In genomic region chr15:56660943-56661342, GRCh38 we compare ENCODE assay signal across 35 cellular contexts.
"Had no signal": no experiment of that assay in that cellular context is flagged by ENCODE, and none has a peak within 500 bp of the region (broad histone marks: within the 10 kb centered on the region; RNA-seq: fewer than 3 reads in every experiment).

No MANE protein-coding gene starts in this region.

- H3K27ac Mint-ChIP-seq: activated B cell treated with CpG ODN at 0.5 μM for 24 hours; activated CD4-positive, alpha-beta memory T cell treated with anti-CD3 and anti-CD28 coated beads for 36 hours; activated CD4-positive, alpha-beta T cell treated with anti-CD3 and anti-CD28 coated beads, Interleukin-2, amount 10 ng/mL, durations not matched to agents 24 days and 14 days; activated CD8-positive, alpha-beta T cell treated with anti-CD3 and anti-CD28 coated beads for 36 hours; activated naive CD4-positive, alpha-beta T cell treated with anti-CD3 and anti-CD28 coated beads for 36 hours; activated naive CD4-positive, alpha-beta T cell treated with anti-CD3 and anti-CD28 coated beads, Interleukin-2, amount 50 U/mL, for 72 hours; activated naive CD8-positive, alpha-beta T cell treated with anti-CD3 and anti-CD28 coated beads, Interleukin-2, amount 10 ng/mL, durations not matched to agents 7 days and 5 days; activated naive CD8-positive, alpha-beta T cell treated with anti-CD3 and anti-CD28 coated beads, Interleukin-2, amount 50 U/mL, for 24 hours; activated T-helper 1 cell treated with anti-CD3 and anti-CD28 coated beads, Interleukin-12 subunit alpha, Interleukin-12 subunit beta, Interleukin-2, Interleukin-4 antibody, amounts not matched to agents 30 ng/mL and 10 ng/mL and 1 ng/mL, durations not matched to agents 14 hours and 24 hours and 36 hours; activated T-helper 17 cell treated with anti-CD3 and anti-CD28 coated beads, Interleukin-2, amount 50 U/mL, for 72 hours; T-helper 2 cell treated with Interferon-gamma antibody and Interleukin-4, amounts not matched to agents 5 μg/mL and 100 μg/mL, for 36 hours had no signal

- H3K9me3 Mint-ChIP-seq: activated B cell treated with CpG ODN at 0.5 μM for 24 hours; activated CD4-positive, alpha-beta memory T cell treated with anti-CD3 and anti-CD28 coated beads for 36 hours; activated CD4-positive, alpha-beta T cell treated with anti-CD3 and anti-CD28 coated beads, Interleukin-2, amount 10 ng/mL, durations not matched to agents 24 days and 14 days; activated CD8-positive, alpha-beta T cell treated with anti-CD3 and anti-CD28 coated beads for 36 hours; activated naive CD4-positive, alpha-beta T cell treated with anti-CD3 and anti-CD28 coated beads for 36 hours; activated naive CD4-positive, alpha-beta T cell treated with anti-CD3 and anti-CD28 coated beads, Interleukin-2, amount 50 U/mL, for 72 hours; activated naive CD8-positive, alpha-beta T cell treated with anti-CD3 and anti-CD28 coated beads, Interleukin-2, amount 10 ng/mL, durations not matched to agents 7 days and 5 days; activated naive CD8-positive, alpha-beta T cell treated with anti-CD3 and anti-CD28 coated beads, Interleukin-2, amount 50 U/mL, for 24 hours; activated T-cell treated with anti-CD3 and anti-CD28 coated beads, Interleukin-2, amount 50 U/mL, for 4 hours; activated T-cell treated with anti-CD3 and anti-CD28 coated beads, Interleukin-2, amount 50 U/mL, for 72 hours; activated T-helper 1 cell treated with anti-CD3 and anti-CD28 coated beads, Interleukin-12 subunit alpha, Interleukin-12 subunit beta, Interleukin-2, Interleukin-4 antibody, amounts not matched to agents 30 ng/mL and 10 ng/mL and 1 ng/mL, durations not matched to agents 14 hours and 24 hours and 36 hours; activated T-helper 17 cell treated with anti-CD3 and anti-CD28 coated beads, Interleukin-2, amount 50 U/mL, for 72 hours; brain; central memory CD8-positive, alpha-beta T cell; T-cell had no signal

- H3K9me3 ChIP-seq: ascending aorta had no signal

- DNase-seq: activated B cell treated with CpG ODN at 0.5 μM for 24 hours; activated CD4-positive, alpha-beta memory T cell treated with anti-CD3 and anti-CD28 coated beads for 36 hours; activated CD4-positive, alpha-beta T cell treated with anti-CD3 and anti-CD28 coated beads for 4 hours; activated CD4-positive, alpha-beta T cell treated with anti-CD3 and anti-CD28 coated beads, Interleukin-2, amount 10 ng/mL, durations not matched to agents 24 days and 14 days; activated CD4-positive, alpha-beta T cell treated with anti-CD3 and anti-CD28 coated beads, Interleukin-2, amount 50 U/mL, for 1 hour; activated CD4-positive, alpha-beta T cell treated with anti-CD3 and anti-CD28 coated beads, Interleukin-2, amount 50 U/mL, for 4 hours; activated CD4-positive, CD25-positive, alpha-beta regulatory T cell treated with anti-CD3 and anti-CD28 coated beads, Interleukin-2, amount 50 U/mL, for 72 hours; activated CD8-positive, alpha-beta memory T cell treated with anti-CD3 and anti-CD28 coated beads, Interleukin-2, amount 50 U/mL, for 4 hours; activated CD8-positive, alpha-beta T cell treated with anti-CD3 and anti-CD28 coated beads for 36 hours; activated effector memory CD4-positive, alpha-beta T cell treated with anti-CD3 and anti-CD28 coated beads, Interleukin-2, amount 50 U/mL, for 16 hours; activated gamma-delta T cell treated with Interleukin-2 at 50 U/mL for 16 hours; activated naive CD4-positive, alpha-beta T cell; activated naive CD4-positive, alpha-beta T cell treated with anti-CD3 and anti-CD28 coated beads for 36 hours; activated naive CD4-positive, alpha-beta T cell treated with anti-CD3 and anti-CD28 coated beads, Interleukin-2, amount 50 U/mL, for 16 hours; activated naive CD8-positive, alpha-beta T cell treated with anti-CD3 and anti-CD28 coated beads, Interleukin-2, amount 10 ng/mL, durations not matched to agents 7 days and 5 days; activated naive CD8-positive, alpha-beta T cell treated with anti-CD3 and anti-CD28 coated beads, Interleukin-2, amount 50 U/mL, for 24 hours; activated T-cell treated with anti-CD3 and anti-CD28 coated beads for 4 hours; activated T-cell treated with anti-CD3 and anti-CD28 coated beads, Interleukin-2, amount 50 U/mL, for 1 hour; activated T-cell treated with anti-CD3 and anti-CD28 coated beads, Interleukin-2, amount 50 U/mL, for 4 hours; activated T-cell treated with anti-CD3 and anti-CD28 coated beads, Interleukin-2, amount 50 U/mL, for 72 hours; amygdala; anterior cingulate cortex; caudate nucleus; cerebellar nuclear complex; T-cell; T-helper 2 cell; T-helper 9 cell had no signal

- H3K27me3 Mint-ChIP-seq: activated B cell treated with CpG ODN at 0.5 μM for 24 hours; activated CD4-positive, alpha-beta memory T cell treated with anti-CD3 and anti-CD28 coated beads for 36 hours; activated CD4-positive, alpha-beta T cell treated with anti-CD3 and anti-CD28 coated beads, Interleukin-2, amount 10 ng/mL, durations not matched to agents 24 days and 14 days; activated CD8-positive, alpha-beta T cell treated with anti-CD3 and anti-CD28 coated beads for 36 hours; activated naive CD8-positive, alpha-beta T cell treated with anti-CD3 and anti-CD28 coated beads, Interleukin-2, amount 10 ng/mL, durations not matched to agents 7 days and 5 days; activated naive CD8-positive, alpha-beta T cell treated with anti-CD3 and anti-CD28 coated beads, Interleukin-2, amount 50 U/mL, for 24 hours; activated T-helper 17 cell treated with anti-CD3 and anti-CD28 coated beads, Interleukin-2, amount 50 U/mL, for 72 hours; brain; central memory CD8-positive, alpha-beta T cell; T-cell had no signal

- ATAC-seq: activated CD8-positive, alpha-beta T cell treated with anti-CD3 and anti-CD28 coated beads for 36 hours; activated naive CD4-positive, alpha-beta T cell treated with anti-CD3 and anti-CD28 coated beads, Interleukin-2, amount 50 U/mL, for 72 hours; activated naive CD8-positive, alpha-beta T cell treated with anti-CD3 and anti-CD28 coated beads, Interleukin-2, amount 50 U/mL, for 24 hours; activated T-cell treated with anti-CD3 and anti-CD28 coated beads, Interleukin-2, amount 50 U/mL, for 4 hours; activated T-cell treated with anti-CD3 and anti-CD28 coated beads, Interleukin-2, amount 50 U/mL, for 72 hours; activated T-helper 17 cell treated with anti-CD3 and anti-CD28 coated beads, Interleukin-2, amount 50 U/mL, for 72 hours; T-cell had no signal

- H3K4me1 Mint-ChIP-seq: activated B cell treated with CpG ODN at 0.5 μM for 24 hours; activated T-helper 17 cell treated with anti-CD3 and anti-CD28 coated beads, Interleukin-2, amount 50 U/mL, for 72 hours; brain; central memory CD8-positive, alpha-beta T cell; T-cell had no signal

- H3K36me3 Mint-ChIP-seq: brain had no signal

- H3K4me1 ChIP-seq: ascending aorta had no signal

- H3K27me3 ChIP-seq: ascending aorta, cardiac muscle cell had no signal

- H3K4me3 Mint-ChIP-seq: activated B cell treated with CpG ODN at 0.5 μM for 24 hours; activated CD4-positive, alpha-beta memory T cell treated with anti-CD3 and anti-CD28 coated beads for 36 hours; activated CD4-positive, alpha-beta T cell treated with anti-CD3 and anti-CD28 coated beads, Interleukin-2, amount 10 ng/mL, durations not matched to agents 24 days and 14 days; activated CD8-positive, alpha-beta T cell treated with anti-CD3 and anti-CD28 coated beads for 36 hours; activated naive CD4-positive, alpha-beta T cell treated with anti-CD3 and anti-CD28 coated beads for 36 hours; activated naive CD8-positive, alpha-beta T cell treated with anti-CD3 and anti-CD28 coated beads, Interleukin-2, amount 10 ng/mL, durations not matched to agents 7 days and 5 days; activated naive CD8-positive, alpha-beta T cell treated with anti-CD3 and anti-CD28 coated beads, Interleukin-2, amount 50 U/mL, for 24 hours; activated T-cell treated with anti-CD3 and anti-CD28 coated beads, Interleukin-2, amount 50 U/mL, for 4 hours; activated T-cell treated with anti-CD3 and anti-CD28 coated beads, Interleukin-2, amount 50 U/mL, for 72 hours; activated T-helper 1 cell treated with anti-CD3 and anti-CD28 coated beads, Interleukin-12 subunit alpha, Interleukin-12 subunit beta, Interleukin-2, Interleukin-4 antibody, amounts not matched to agents 30 ng/mL and 10 ng/mL and 1 ng/mL, durations not matched to agents 14 hours and 24 hours and 36 hours; activated T-helper 17 cell treated with anti-CD3 and anti-CD28 coated beads, Interleukin-2, amount 50 U/mL, for 72 hours; brain; central memory CD8-positive, alpha-beta T cell; T-cell; T-helper 2 cell treated with Interferon-gamma antibody and Interleukin-4, amounts not matched to agents 5 μg/mL and 100 μg/mL, for 36 hours had no signal

- H3K36me3 ChIP-seq: cardiac muscle cell had no signal

- H3K27ac ChIP-seq: ascending aorta, cardiac muscle cell had no signal

- H3K4me3 ChIP-seq: ascending aorta, cardiac muscle cell had no signal
